11 cellular contexts compared by ENCODE assay signal in genomic region chr21:46307625-46308024, GRCh38. TPM values are rescaled to one million over a fixed set of nuclear protein-coding genes. Genes with fewer than 3 reads are reported as not detected.
A peak's percentile ranks its signal among the peaks of the same experiment; 100 is the strongest.
DNase-seq lines count a peak whose midpoint lies in the region; ATAC-seq and TF ChIP-seq lines count a peak whose summit lies in the region.
"Had no signal": no experiment of that assay in that cellular context is flagged by ENCODE, and none has a peak within 500 bp of the region (broad histone marks: within the 10 kb centered on the region; RNA-seq: fewer than 3 reads in every experiment).

No MANE protein-coding gene starts in this region.

- H3K27ac ChIP-seq in tibial nerve = no peak overlapping the region
- H3K27ac ChIP-seq: BLaER1 treated with 17β-estradiol and CSF1 and Interleukin-3, amounts not matched to agents 10 nM and 100 nM had no signal

- no peaks in the 10 kb centered on the region for H3K27me3 ChIP-seq in tibial nerve
- H3K27me3 ChIP-seq: BLaER1 treated with 17β-estradiol and CSF1 and Interleukin-3, amounts not matched to agents 10 nM and 100 nM had no signal

- DNase-seq in Daoy (ENCODE audit: low read depth) (peak; percentile 37), HT1080 (ENCODE audit: low read depth) (peak; percentile 86), astrocyte of the hippocampus (ENCODE audit: low read depth, low spot score) (peak; percentile 87), myocyte (ENCODE audit: low read depth) (peak; percentile 87), NCI-H1105 (lab: John Stamatoyannopoulos, UW) (no peak), tibial nerve (ENCODE audit: low spot score in 2 of 2) (no peak), GM19238 (ENCODE audit: insufficient read length, low spot score) (no peak), left lobe of liver (ENCODE audit: low spot score) (no peak)
- DNase-seq: effector CD8-positive, alpha-beta T cell; NCI-H1092 had no signal

- H3K4me3 ChIP-seq in tibial nerve = no peak overlapping the region
- H3K4me3 ChIP-seq: BLaER1 treated with 17β-estradiol and CSF1 and Interleukin-3, amounts not matched to agents 10 nM and 100 nM had no signal

- peaks cover 0 to 50% (median 0%) of the 10 kb centered on the region in 3 donors for H3K36me3 ChIP-seq in tibial nerve

- no peaks in the 10 kb centered on the region for H3K4me1 ChIP-seq in tibial nerve
- H3K4me1 ChIP-seq: BLaER1 treated with 17β-estradiol and CSF1 and Interleukin-3, amounts not matched to agents 10 nM and 100 nM had no signal

- TF ChIP-seq CTCF in tibial nerve (IDR thresholded peaks at IDR 0.05) = no peak

- no peaks in the 10 kb centered on the region for H3K9me3 ChIP-seq in tibial nerve

- ATAC-seq in left lobe of liver = no peak

- TF ChIP-seq EP300 in tibial nerve (IDR thresholded peaks at IDR 0.05) = no peak

- WGBS in tibial nerve, 2 donors = 70 to 85% methylated on average over 2 of the region's 2 CpGs

- TF ChIP-seq POLR2A in tibial nerve (IDR thresholded peaks at IDR 0.05) = no peak

RNA-seq across cellular contexts. Expression of gene C21orf58, which starts 16.0 kb away (rescaled TPM):
- 12.4 and 16.9 TPM in 2 replicates for total RNA-seq in Daoy (2014; rRNA removed; shearing (Covaris generic))
- total RNA-seq in HT1080 (2014; rRNA removed; shearing (Covaris generic)) = 11.5 and 16.4 TPM in 2 replicates
- polyA plus RNA-seq in HT1080 (2015; cell fraction: cytosol; rRNA removed) = 8.3 and 11.8 TPM in 2 replicates
- 24.1 and 31.8 TPM in 2 replicates for polyA plus RNA-seq in HT1080 (2015; cell fraction: nucleus; rRNA removed)
- 1.2 and 1.7 TPM in 2 replicates for total RNA-seq in myocyte
- 4.7 TPM for polyA plus RNA-seq in myocyte (2012)
- 10 to 100 TPM in 1 of 4 donors, 1 to 10 TPM in 3; 2.2 to 11.1 (median 3.0) TPM for total RNA-seq in tibial nerve
- total RNA-seq in left lobe of liver = 2.1 TPM

RNA-seq across cellular contexts. Expression of gene PCNT, which starts 16.3 kb away (rescaled TPM):
- 20.4 and 32.0 TPM in 2 replicates for total RNA-seq in Daoy (2014; rRNA removed; shearing (Covaris generic))
- 29.2 and 30.1 TPM in 2 replicates for total RNA-seq in HT1080 (2014; rRNA removed; shearing (Covaris generic))
- 7.5 and 12.0 TPM in 2 replicates for polyA plus RNA-seq in HT1080 (2015; cell fraction: cytosol; rRNA removed)
- 60.0 and 68.7 TPM in 2 replicates for polyA plus RNA-seq in HT1080 (2015; cell fraction: nucleus; rRNA removed)
- total RNA-seq in myocyte (32.2 and 40.8 TPM in 2 replicates), tibial nerve (10 to 100 TPM; 42.8 to 58.6 (median 45.9) TPM), left lobe of liver (13.2 TPM)
- polyA plus RNA-seq in myocyte (2012) = 19.6 TPM

RNA-seq across cellular contexts. Expression of gene YBEY, which starts 21.5 kb away (rescaled TPM):
- total RNA-seq in Daoy (2014; rRNA removed; shearing (Covaris generic)) = 21.4 and 25.8 TPM in 2 replicates
- total RNA-seq in HT1080 (2014; rRNA removed; shearing (Covaris generic)) = 37.7 and 38.2 TPM in 2 replicates
- 30.7 and 33.5 TPM in 2 replicates for polyA plus RNA-seq in HT1080 (2015; cell fraction: cytosol; rRNA removed)
- 19.6 and 24.2 TPM in 2 replicates for polyA plus RNA-seq in HT1080 (2015; cell fraction: nucleus; rRNA removed)
- 21.5 and 31.5 TPM in 2 replicates for total RNA-seq in myocyte
- polyA plus RNA-seq in myocyte (2012) = 27.2 TPM
- total RNA-seq in tibial nerve = 10 to 100 TPM in 3 of 4 donors, 1 to 10 TPM in 1; 6.7 to 20.1 (median 15.5) TPM
- total RNA-seq in left lobe of liver = 6.0 TPM

RNA-seq across cellular contexts. Expression of gene MCM3AP, which starts 22.2 kb away (rescaled TPM):
- 72.7 and 100.0 TPM in 2 replicates for total RNA-seq in Daoy (2014; rRNA removed; shearing (Covaris generic))
- 75.6 and 91.7 TPM in 2 replicates for total RNA-seq in HT1080 (2014; rRNA removed; shearing (Covaris generic))
- 41.2 and 49.4 TPM in 2 replicates for polyA plus RNA-seq in HT1080 (2015; cell fraction: cytosol; rRNA removed)
- polyA plus RNA-seq in HT1080 (2015; cell fraction: nucleus; rRNA removed) = 143 and 183 TPM in 2 replicates
- total RNA-seq in myocyte = 85.4 and 103 TPM in 2 replicates
- 66.2 TPM for polyA plus RNA-seq in myocyte (2012)
- total RNA-seq in tibial nerve = 100 to 1,000 TPM; 112 to 180 (median 146) TPM
- total RNA-seq in left lobe of liver = 46.9 TPM

Comparison
In these comparisons a context has a peak if more than half of its experiments do, and no peak if none do; other contexts are left out.
1. DNase-seq: peak in Daoy (single experiment), HT1080 (single experiment), astrocyte of the hippocampus (single experiment) and myocyte (single experiment); none in NCI-H1105 (single experiment), tibial nerve (0 of 2), GM19238 (single experiment) and left lobe of liver (single experiment).